1 cellular context compared by ENCODE assay signal in the genomic region with DNA sequence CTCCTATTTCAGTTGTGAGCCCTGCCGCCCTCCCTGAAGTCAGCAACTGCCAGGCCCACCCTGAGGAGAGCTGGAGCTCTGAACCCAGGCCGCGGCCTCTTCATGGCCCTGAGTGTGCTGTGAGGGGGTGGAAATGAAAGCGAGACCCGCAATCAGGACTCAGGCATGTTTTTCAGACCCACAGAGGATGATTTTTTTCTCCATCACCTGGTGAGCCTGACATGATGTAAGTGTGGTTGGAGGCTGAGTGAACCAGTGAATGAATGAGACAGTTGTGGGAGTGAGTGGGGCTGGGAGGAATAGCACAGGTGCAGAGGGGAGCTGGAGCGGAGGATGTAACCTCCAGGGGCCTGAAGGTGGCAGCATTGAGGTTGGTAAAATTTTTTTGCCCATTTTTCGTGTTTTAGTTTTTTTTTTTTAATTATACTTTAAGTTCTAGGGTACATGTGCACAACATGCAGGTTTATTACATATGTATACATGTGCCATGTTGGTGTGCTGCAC.
TF ChIP-seq lines count a peak whose summit lies in the region.

No MANE protein-coding gene starts in this region.

TF ChIP-seq in A549, 52 proteins besides CTCF, POLR2A, EP300 and RAD21 (continued from another document):
- TF ChIP-seq, protein P1, sequence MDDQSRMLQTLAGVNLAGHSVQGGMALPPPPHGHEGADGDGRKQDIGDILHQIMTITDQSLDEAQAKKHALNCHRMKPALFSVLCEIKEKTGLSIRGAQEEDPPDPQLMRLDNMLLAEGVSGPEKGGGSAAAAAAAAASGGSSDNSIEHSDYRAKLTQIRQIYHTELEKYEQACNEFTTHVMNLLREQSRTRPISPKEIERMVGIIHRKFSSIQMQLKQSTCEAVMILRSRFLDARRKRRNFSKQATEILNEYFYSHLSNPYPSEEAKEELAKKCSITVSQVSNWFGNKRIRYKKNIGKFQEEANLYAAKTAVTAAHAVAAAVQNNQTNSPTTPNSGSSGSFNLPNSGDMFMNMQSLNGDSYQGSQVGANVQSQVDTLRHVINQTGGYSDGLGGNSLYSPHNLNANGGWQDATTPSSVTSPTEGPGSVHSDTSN (IDR thresholded peaks at IDR 0.05), result no peak
- TF ChIP-seq CHD2 (IDR thresholded peaks at IDR 0.05; ENCODE audit: low read length, partially characterized antibody), result no peak
